ENCODE assay signal across 8 cellular contexts in genomic region chr2:191020221-191020741, GRCh38. TPM values are rescaled to one million over a fixed set of nuclear protein-coding genes. Genes with fewer than 3 reads are reported as not detected.
DNase-seq lines count a peak whose midpoint lies in the region; ATAC-seq and TF ChIP-seq lines count a peak whose summit lies in the region.

No MANE protein-coding gene starts in this region.

- 0% methylated on average over 2 of the region's 59 CpGs for WGBS in right lobe of liver (ENCODE audit: insufficient coverage, low coverage, low lambda C conversion rate, missing lambda C conversion rate)

- intact Hi-C loops in CD14-positive monocyte (cut with micrococcal nuclease) (loop anchor here in 1 of 2 donors (5.0 kb wide), 1 partner anchor 138 kb away; the partner anchor contains the start of gene GLS), right lobe of liver (cut with DNase I) (no loop called here)

- TF ChIP-seq POLR2A in right lobe of liver (IDR thresholded peaks at IDR 0.05): peak; percentile 97

- H3K4me1 ChIP-seq in right lobe of liver: peaks cover 0 to 5% (median 0%) of the 10 kb centered on the region in 4 donors

- peak; percentile 71 for ATAC-seq in GM19372 (IDR thresholded peaks at IDR 0.05; ENCODE audit: low read depth, unreplicated experiment)
- peak; percentile 67 for ATAC-seq in HG03520 (IDR thresholded peaks at IDR 0.05; ENCODE audit: unreplicated experiment)
- ATAC-seq in right lobe of liver: peak; percentile 94 to 97 (median 96)

- no peak overlapping the region for H3K4me3 Mint-ChIP-seq in CD14-positive monocyte

- H3K27me3 ChIP-seq in right lobe of liver: no peaks in the 10 kb centered on the region

- H3K9me3 ChIP-seq in right lobe of liver: no peaks in the 10 kb centered on the region

- H3K36me3 ChIP-seq in right lobe of liver: no peaks in the 10 kb centered on the region

- H3K36me3 Mint-ChIP-seq in CD14-positive monocyte: peaks cover 0 to 2% of the 10 kb centered on the region in 2 donors

- H3K9me3 Mint-ChIP-seq in CD14-positive monocyte: peaks cover 0 to 4% (median 0%) of the 10 kb centered on the region in 7 donors

- no peak for TF ChIP-seq CTCF in CD14-positive monocyte (IDR thresholded peaks at IDR 0.05)
- peak in 1 of 4 donors; percentile 31 for TF ChIP-seq CTCF in right lobe of liver (IDR thresholded peaks at IDR 0.05)

- peak overlapping the region; percentile 68 to 90 (median 88) for H3K4me3 ChIP-seq in right lobe of liver

- no peak overlapping the region for H3K27ac Mint-ChIP-seq in CD14-positive monocyte

- peaks cover 10% of the 10 kb centered on the region for H3K4me1 Mint-ChIP-seq in CD14-positive monocyte

- DNase-seq in CD14-positive monocyte (ENCODE audit: low spot score) (peak; percentile 90), NCI-H526 treated with DMSO at 0.1 percent for 48 hours (lab: John Stamatoyannopoulos, UW) (peak; percentile 97), dermis microvascular lymphatic vessel endothelial cell (ENCODE audit: low read depth in 2 of 2) (peak; percentile 94 to 98), right lobe of liver (peak; percentile 94 to 96 (median 94))
- DNase-seq in activated CD4-positive, alpha-beta T cell treated with anti-CD3 and anti-CD28 coated beads, Interleukin-2, amount 50 U/mL, for 1 hour: peak; percentile 90
- peak; percentile 92 for DNase-seq in stimulated activated CD4-positive, alpha-beta T cell treated with anti-CD3 and anti-CD28 coated beads, Interleukin-4, amount 100 ng/mL, for 24 hours

- H3K27ac ChIP-seq in right lobe of liver: peak overlapping the region; percentile 94 to 97 (median 97)

- H3K27me3 Mint-ChIP-seq in CD14-positive monocyte (ENCODE audit: low read depth in 3 of 3): peaks cover 0 to 2% (median 0%) of the 10 kb centered on the region in 3 donors

RNA-seq across cellular contexts. Expression of gene STAT1, which starts 6.3 kb away (rescaled TPM):
- polyA plus RNA-seq in CD14-positive monocyte: 100 to 1,000 TPM; 110 to 126 TPM
- 55.8 and 118 TPM in 2 replicates for total RNA-seq in dermis microvascular lymphatic vessel endothelial cell
- total RNA-seq in right lobe of liver: 10 to 100 TPM; 28.9 to 72.3 (median 48.5) TPM

Comparison
In these comparisons a context has a peak if more than half of its experiments do, and no peak if none do; other contexts are left out.
1. Peak in every context shown above with its lines: DNase-seq, ATAC-seq, H3K4me3 ChIP-seq and H3K27ac ChIP-seq.